In the genomic region with DNA sequence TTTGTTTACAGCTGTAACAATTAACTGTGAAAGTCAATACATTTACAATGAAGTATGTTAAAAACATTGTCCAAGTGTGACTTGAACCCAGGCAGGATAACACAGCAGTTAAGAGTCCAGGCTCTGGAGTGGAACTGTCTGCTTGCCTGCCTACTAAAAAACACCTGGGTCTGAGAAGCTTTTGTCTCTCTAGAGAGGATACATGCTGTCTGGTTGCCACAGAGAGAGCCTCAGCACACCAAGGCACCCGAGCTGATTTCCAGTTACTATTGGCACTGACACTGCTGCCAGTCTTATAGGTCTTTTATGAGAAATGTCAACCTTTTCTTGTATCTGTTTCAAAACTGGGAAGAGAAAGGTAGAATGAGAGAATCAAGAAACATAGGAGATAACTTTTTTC, we compare ENCODE assay signal across 20 cellular contexts.
"Had no signal": no experiment of that assay in that cellular context is flagged by ENCODE, and none has a peak within 500 bp of the region (broad histone marks: within the 10 kb centered on the region; RNA-seq: fewer than 3 reads in every experiment).

No MANE protein-coding gene starts in this region.

- ATAC-seq: heart right ventricle; left lobe of liver; naive thymus-derived CD4-positive, alpha-beta T cell; psoas muscle; right lobe of liver; stimulated activated effector memory CD8-positive, alpha-beta T cell treated with anti-CD3 and anti-CD28 coated beads, Interleukin-12 subunit alpha, Interleukin-12 subunit beta, amount 100 ng/mL, for 72 hours had no signal

- H3K4me1 ChIP-seq: heart right ventricle, psoas muscle, stomach had no signal

- H3K4me1 Mint-ChIP-seq: naive thymus-derived CD4-positive, alpha-beta T cell; nephron progenitor cell; stimulated activated effector memory CD8-positive, alpha-beta T cell treated with anti-CD3 and anti-CD28 coated beads, Interleukin-12 subunit alpha, Interleukin-12 subunit beta, amount 100 ng/mL, for 72 hours had no signal

- H3K4me3 Mint-ChIP-seq: naive thymus-derived CD4-positive, alpha-beta T cell; nephron progenitor cell; stimulated activated effector memory CD8-positive, alpha-beta T cell treated with anti-CD3 and anti-CD28 coated beads, Interleukin-12 subunit alpha, Interleukin-12 subunit beta, amount 100 ng/mL, for 72 hours had no signal

- DNase-seq: cortex of kidney; dorsolateral prefrontal cortex; effector CD8-positive, alpha-beta T cell; foreskin melanocyte; heart right ventricle; hypothalamus; mesendoderm; naive thymus-derived CD4-positive, alpha-beta T cell; nephron progenitor cell; psoas muscle; retina; right lobe of liver; stimulated activated CD4-positive, alpha-beta T cell treated with anti-CD3 and anti-CD28 coated beads, Interleukin-4, amount 100 ng/mL, for 1 hour; stimulated activated CD8-positive, alpha-beta memory T cell treated with anti-CD3 and anti-CD28 coated beads, Interleukin-4, amount 100 ng/mL, for 48 hours; stomach; substantia nigra; trophoblast cell had no signal

- H3K27me3 ChIP-seq: dorsolateral prefrontal cortex, neutrophil, right lobe of liver had no signal

- H3K9me3 Mint-ChIP-seq: naive thymus-derived CD4-positive, alpha-beta T cell; nephron progenitor cell; stimulated activated effector memory CD8-positive, alpha-beta T cell treated with anti-CD3 and anti-CD28 coated beads, Interleukin-12 subunit alpha, Interleukin-12 subunit beta, amount 100 ng/mL, for 72 hours had no signal

- H3K27ac Mint-ChIP-seq: naive thymus-derived CD4-positive, alpha-beta T cell; nephron progenitor cell; stimulated activated effector memory CD8-positive, alpha-beta T cell treated with anti-CD3 and anti-CD28 coated beads, Interleukin-12 subunit alpha, Interleukin-12 subunit beta, amount 100 ng/mL, for 72 hours had no signal

- H3K27ac ChIP-seq: dorsolateral prefrontal cortex, heart right ventricle, neutrophil, psoas muscle, right lobe of liver, stomach had no signal

- H3K36me3 Mint-ChIP-seq: naive thymus-derived CD4-positive, alpha-beta T cell; stimulated activated effector memory CD8-positive, alpha-beta T cell treated with anti-CD3 and anti-CD28 coated beads, Interleukin-12 subunit alpha, Interleukin-12 subunit beta, amount 100 ng/mL, for 72 hours had no signal

- H3K36me3 ChIP-seq: heart right ventricle, neutrophil, right lobe of liver, stomach had no signal

- H3K9me3 ChIP-seq: heart right ventricle, neutrophil, psoas muscle, right lobe of liver, stomach had no signal

- H3K4me3 ChIP-seq: dorsolateral prefrontal cortex, heart right ventricle, psoas muscle, right lobe of liver, stomach had no signal
